ENCODE assay signal across 20 cellular contexts in the genomic region with DNA sequence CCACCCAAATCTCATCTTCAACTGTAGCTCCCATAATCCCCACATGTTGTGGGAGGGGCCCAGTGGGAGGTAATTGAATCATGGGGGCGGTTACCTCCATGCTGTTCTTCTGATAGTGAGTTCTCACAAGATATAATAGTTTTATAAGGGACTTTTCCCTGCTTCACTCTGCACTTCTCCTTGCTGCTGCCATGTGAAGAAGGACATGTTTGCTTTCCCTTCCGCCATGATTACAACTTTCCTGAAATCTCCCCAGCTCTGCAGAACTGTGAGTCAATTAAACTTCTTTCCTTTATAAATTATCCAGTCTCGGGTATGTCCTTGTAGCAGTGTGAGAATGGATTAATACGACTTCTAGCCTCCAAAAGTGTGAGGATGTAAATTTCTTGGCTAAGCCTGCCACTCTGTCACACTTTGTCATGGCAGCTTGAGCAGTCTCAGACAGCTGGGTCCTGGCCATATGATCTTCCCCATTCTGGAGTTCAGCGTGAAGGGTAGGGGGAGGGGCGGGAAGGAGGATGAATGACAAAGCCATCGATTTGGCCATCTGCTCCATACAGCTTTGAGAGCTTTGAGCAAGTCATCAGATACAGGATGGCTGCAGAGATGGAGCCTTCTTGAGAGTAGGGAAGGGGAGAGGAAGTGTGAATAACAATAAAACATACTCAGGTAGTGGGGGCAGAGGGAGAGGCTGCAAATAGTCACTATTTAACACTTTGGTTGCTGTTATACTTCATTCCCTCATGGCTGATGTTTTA. TPM values are rescaled to one million over a fixed set of nuclear protein-coding genes. Genes with fewer than 3 reads are reported as not detected.
A peak's percentile ranks its signal among the peaks of the same experiment; 100 is the strongest.
DNase-seq lines count a peak whose midpoint lies in the region; FAIRE-seq and TF ChIP-seq lines count a peak whose summit lies in the region.
"Had no signal": no experiment of that assay in that cellular context is flagged by ENCODE, and none has a peak within 500 bp of the region (broad histone marks: within the 10 kb centered on the region; RNA-seq: fewer than 3 reads in every experiment).

No MANE protein-coding gene starts in this region.

- H3K9me3 Mint-ChIP-seq in activated T-cell treated with anti-CD3 and anti-CD28 coated beads, Interleukin-2, amount 50 U/mL, for 24 hours, result peaks cover 47% of the 10 kb centered on the region
- peaks cover 69% of the 10 kb centered on the region for H3K9me3 Mint-ChIP-seq in activated T-helper 1 cell treated with anti-CD3 and anti-CD28 coated beads, Interleukin-12 subunit alpha, Interleukin-12 subunit beta, Interleukin-2, Interleukin-4 antibody, amounts not matched to agents 30 ng/mL and 10 ng/mL and 1 ng/mL, durations not matched to agents 14 hours and 24 hours and 36 hours

- FAIRE-seq in D721Med (lab: Jason Lieb, UNC), result no peak
- FAIRE-seq: endometrium, GM19239, RCC 7860 had no signal

- H3K4me1 Mint-ChIP-seq in activated T-cell treated with anti-CD3 and anti-CD28 coated beads, Interleukin-2, amount 50 U/mL, for 24 hours (ENCODE audit: low read depth), result peaks cover 81% of the 10 kb centered on the region
- peaks cover 74% of the 10 kb centered on the region for H3K4me1 Mint-ChIP-seq in activated T-helper 1 cell treated with anti-CD3 and anti-CD28 coated beads, Interleukin-12 subunit alpha, Interleukin-12 subunit beta, Interleukin-2, Interleukin-4 antibody, amounts not matched to agents 30 ng/mL and 10 ng/mL and 1 ng/mL, durations not matched to agents 14 hours and 24 hours and 36 hours (ENCODE audit: low read depth)

- DNase-seq in activated T-cell treated with anti-CD3 and anti-CD28 coated beads, Interleukin-2, amount 50 U/mL, for 24 hours, result peak; percentile 53
- no peak for DNase-seq in activated T-cell treated with anti-CD3 and anti-CD28 coated beads, Interleukin-2, amount 50 U/mL, for 1 hour
- DNase-seq in NB4 (ENCODE audit: low read depth) (peak; percentile 22), retina (peak; percentile 51), NCI-H1417 (lab: John Stamatoyannopoulos, UW) (no peak), HCEC 1CT (no peak), D721Med (ENCODE audit: insufficient read length, low spot score) (no peak)
- DNase-seq in activated T-helper 1 cell treated with anti-CD3 and anti-CD28 coated beads, Interleukin-12 subunit alpha, Interleukin-12 subunit beta, Interleukin-2, Interleukin-4 antibody, amounts not matched to agents 30 ng/mL and 10 ng/mL and 1 ng/mL, durations not matched to agents 14 hours and 24 hours and 36 hours (ENCODE audit: low spot score), result no peak
- DNase-seq: activated CD8-positive, alpha-beta memory T cell treated with anti-CD3 and anti-CD28 coated beads, Interleukin-2, amount 50 U/mL, for 48 hours; amygdala; cerebellar nuclear complex; foreskin melanocyte; IMR-90; left ventricle myocardium superior; NCI-H1105 had no signal

- no peak for TF ChIP-seq CTCF in NB4 (IDR thresholded peaks at IDR 0.05; ENCODE audit: low read depth, low read length)
- no peak for TF ChIP-seq CTCF in D721Med (IDR thresholded peaks at IDR 0.05; ENCODE audit: insufficient read depth, missing control alignments)

- H3K4me3 Mint-ChIP-seq in activated T-cell treated with anti-CD3 and anti-CD28 coated beads, Interleukin-2, amount 50 U/mL, for 24 hours, result no peak overlapping the region
- H3K4me3 Mint-ChIP-seq in activated T-helper 1 cell treated with anti-CD3 and anti-CD28 coated beads, Interleukin-12 subunit alpha, Interleukin-12 subunit beta, Interleukin-2, Interleukin-4 antibody, amounts not matched to agents 30 ng/mL and 10 ng/mL and 1 ng/mL, durations not matched to agents 14 hours and 24 hours and 36 hours, result peak overlapping the region; percentile 32

- no peak overlapping the region for H3K4me3 ChIP-seq in NB4 (ENCODE audit: low read depth, low read length)
- H3K4me3 ChIP-seq: prostate gland, vagina had no signal

- TF ChIP-seq POLR2A in NB4 (IDR thresholded peaks at IDR 0.05; ENCODE audit: extremely low read depth, insufficient read length), result no peak

- peak overlapping the region; percentile 98 for H3K27ac Mint-ChIP-seq in activated T-cell treated with anti-CD3 and anti-CD28 coated beads, Interleukin-2, amount 50 U/mL, for 24 hours
- peak overlapping the region; percentile 99 for H3K27ac Mint-ChIP-seq in activated T-helper 1 cell treated with anti-CD3 and anti-CD28 coated beads, Interleukin-12 subunit alpha, Interleukin-12 subunit beta, Interleukin-2, Interleukin-4 antibody, amounts not matched to agents 30 ng/mL and 10 ng/mL and 1 ng/mL, durations not matched to agents 14 hours and 24 hours and 36 hours

- no peaks in the 10 kb centered on the region for H3K27me3 Mint-ChIP-seq in activated T-cell treated with anti-CD3 and anti-CD28 coated beads, Interleukin-2, amount 50 U/mL, for 24 hours
- H3K27me3 Mint-ChIP-seq in activated T-helper 1 cell treated with anti-CD3 and anti-CD28 coated beads, Interleukin-12 subunit alpha, Interleukin-12 subunit beta, Interleukin-2, Interleukin-4 antibody, amounts not matched to agents 30 ng/mL and 10 ng/mL and 1 ng/mL, durations not matched to agents 14 hours and 24 hours and 36 hours (ENCODE audit: insufficient read depth), result no peaks in the 10 kb centered on the region

- peaks cover 65% of the 10 kb centered on the region for H3K36me3 Mint-ChIP-seq in activated T-cell treated with anti-CD3 and anti-CD28 coated beads, Interleukin-2, amount 50 U/mL, for 24 hours (ENCODE audit: low read depth)
- H3K36me3 Mint-ChIP-seq in activated T-helper 1 cell treated with anti-CD3 and anti-CD28 coated beads, Interleukin-12 subunit alpha, Interleukin-12 subunit beta, Interleukin-2, Interleukin-4 antibody, amounts not matched to agents 30 ng/mL and 10 ng/mL and 1 ng/mL, durations not matched to agents 14 hours and 24 hours and 36 hours (ENCODE audit: low read depth), result peaks cover 41% of the 10 kb centered on the region

- intact Hi-C loops in activated T-helper 1 cell treated with anti-CD3 and anti-CD28 coated beads, Interleukin-12 subunit alpha, Interleukin-12 subunit beta, Interleukin-2, Interleukin-4 antibody, amounts not matched to agents 30 ng/mL and 10 ng/mL and 1 ng/mL, durations not matched to agents 14 hours and 24 hours and 36 hours (cut with micrococcal nuclease), result loop anchor here (10.0 kb wide), 2 partner anchors 402 to 502 kb away; a partner anchor contains a TSS

RNA-seq across cellular contexts. Expression of a gene that starts 19.1 kb away (rescaled TPM):
- total RNA-seq in activated T-helper 1 cell treated with anti-CD3 and anti-CD28 coated beads, Interleukin-12 subunit alpha, Interleukin-12 subunit beta, Interleukin-2, Interleukin-4 antibody, amounts not matched to agents 30 ng/mL and 10 ng/mL and 1 ng/mL, durations not matched to agents 14 hours and 24 hours and 36 hours, result 17.7 and 19.4 TPM in 2 replicates

RNA-seq across cellular contexts. Expression of a gene that starts 55.5 kb away (rescaled TPM):
- total RNA-seq in activated T-helper 1 cell treated with anti-CD3 and anti-CD28 coated beads, Interleukin-12 subunit alpha, Interleukin-12 subunit beta, Interleukin-2, Interleukin-4 antibody, amounts not matched to agents 30 ng/mL and 10 ng/mL and 1 ng/mL, durations not matched to agents 14 hours and 24 hours and 36 hours, result 30.4 and 30.5 TPM in 2 replicates

Comparison
In these comparisons a context has a peak if more than half of its experiments do, and no peak if none do; other contexts are left out.
1. DNase-seq: peak in activated T-cell treated with anti-CD3 and anti-CD28 coated beads, Interleukin-2, amount 50 U/mL, for 24 hours (single experiment), NB4 (single experiment) and retina (single experiment); none in activated T-cell treated with anti-CD3 and anti-CD28 coated beads, Interleukin-2, amount 50 U/mL, for 1 hour (single experiment), activated T-helper 1 cell treated with anti-CD3 and anti-CD28 coated beads, Interleukin-12 subunit alpha, Interleukin-12 subunit beta, Interleukin-2, Interleukin-4 antibody, amounts not matched to agents 30 ng/mL and 10 ng/mL and 1 ng/mL, durations not matched to agents 14 hours and 24 hours and 36 hours (single experiment), NCI-H1417 (0 of 3), HCEC 1CT (single experiment) and D721Med (single experiment).